10 cellular contexts compared by ENCODE assay signal in genomic region chr9:36878986-36879982, GRCh38.
DNase-seq lines count a peak whose midpoint lies in the region; ATAC-seq and TF ChIP-seq lines count a peak whose summit lies in the region.
"Had no signal": no experiment of that assay in that cellular context is flagged by ENCODE, and none has a peak within 500 bp of the region (broad histone marks: within the 10 kb centered on the region; RNA-seq: fewer than 3 reads in every experiment).

No MANE protein-coding gene starts in this region.

- WGBS in testis, 2 donors, result 83 to 87% methylated on average over 17 to 18 of the region's 18 CpGs

- H3K4me1 ChIP-seq in SJCRH30 (no peaks in the 10 kb centered on the region), testis (no peaks in the 10 kb centered on the region)

- intact Hi-C loops in activated naive CD4-positive, alpha-beta T cell treated with anti-CD3 and anti-CD28 coated beads for 36 hours (cut with micrococcal nuclease), result no loop called here
- intact Hi-C loops in testis (cut with DNase I; ENCODE audit: low total_unique reads), result no loop called here

- H3K4me3 Mint-ChIP-seq in activated naive CD4-positive, alpha-beta T cell treated with anti-CD3 and anti-CD28 coated beads for 36 hours, result no peak overlapping the region
- peak overlapping the region; percentile 35 to 64 for H3K4me3 Mint-ChIP-seq in stimulated activated naive B cell treated with anti-CD40 and anti-IgM and Interleukin-4, amounts not matched to agents 10 μg/mL and 1 μg/mL and 100 μg/mL, for 72 hours
- H3K4me3 Mint-ChIP-seq: activated naive CD8-positive, alpha-beta T cell treated with anti-CD3 and anti-CD28 coated beads, Interleukin-2, amount 10 ng/mL, durations not matched to agents 7 days and 5 days had no signal

- H3K27ac ChIP-seq in SJCRH30, result no peak overlapping the region
- no peak overlapping the region for H3K27ac ChIP-seq in testis
- H3K27ac ChIP-seq: neutrophil had no signal

- CTCF ChIA-PET in activated naive CD4-positive, alpha-beta T cell treated with anti-CD3 and anti-CD28 coated beads for 36 hours (lab: Charles Lee), result interaction anchor here (0.7 to 1.2 kb wide), 2 partner anchors 33 to 112 kb away, joined by 3 read pairs; no protein-coding TSS in a partner anchor

- no peak overlapping the region for H3K27ac Mint-ChIP-seq in activated naive CD4-positive, alpha-beta T cell treated with anti-CD3 and anti-CD28 coated beads for 36 hours
- H3K27ac Mint-ChIP-seq in stimulated activated naive B cell treated with anti-CD40 and anti-IgM and Interleukin-4, amounts not matched to agents 10 μg/mL and 1 μg/mL and 100 μg/mL, for 72 hours, result peak overlapping the region; percentile 94
- H3K27ac Mint-ChIP-seq: activated naive CD8-positive, alpha-beta T cell treated with anti-CD3 and anti-CD28 coated beads, Interleukin-2, amount 10 ng/mL, durations not matched to agents 7 days and 5 days had no signal

- H3K36me3 Mint-ChIP-seq in activated naive CD4-positive, alpha-beta T cell treated with anti-CD3 and anti-CD28 coated beads for 36 hours (ENCODE audit: low read depth), result no peaks in the 10 kb centered on the region
- peaks cover 72 to 79% of the 10 kb centered on the region in 2 donors for H3K36me3 Mint-ChIP-seq in stimulated activated naive B cell treated with anti-CD40 and anti-IgM and Interleukin-4, amounts not matched to agents 10 μg/mL and 1 μg/mL and 100 μg/mL, for 72 hours
- H3K36me3 Mint-ChIP-seq: activated naive CD8-positive, alpha-beta T cell treated with anti-CD3 and anti-CD28 coated beads, Interleukin-2, amount 10 ng/mL, durations not matched to agents 7 days and 5 days had no signal

- DNase-seq in activated naive CD4-positive, alpha-beta T cell treated with anti-CD3 and anti-CD28 coated beads for 36 hours, result peak; percentile 63
- DNase-seq in activated naive CD4-positive, alpha-beta T cell treated with anti-CD3 and anti-CD28 coated beads, Interleukin-2, amount 50 U/mL, for 16 hours, result no peak
- peak; percentile 52 for DNase-seq in stimulated activated naive B cell treated with anti-CD40 and anti-IgM and Interleukin-4, amounts not matched to agents 10 μg/mL and 1 μg/mL and 100 μg/mL, for 72 hours
- DNase-seq in SJCRH30 (no peak), testis (no peak)
- DNase-seq in stimulated activated CD4-positive, alpha-beta T cell treated with anti-CD3 and anti-CD28 coated beads, Interleukin-4, amount 100 ng/mL, for 24 hours, result no peak
- DNase-seq: activated naive CD8-positive, alpha-beta T cell treated with anti-CD3 and anti-CD28 coated beads, Interleukin-2, amount 10 ng/mL, durations not matched to agents 7 days and 5 days had no signal

- H3K4me1 Mint-ChIP-seq in activated naive CD4-positive, alpha-beta T cell treated with anti-CD3 and anti-CD28 coated beads for 36 hours (ENCODE audit: low read depth), result no peaks in the 10 kb centered on the region
- peaks cover 65 to 82% of the 10 kb centered on the region in 2 donors for H3K4me1 Mint-ChIP-seq in stimulated activated naive B cell treated with anti-CD40 and anti-IgM and Interleukin-4, amounts not matched to agents 10 μg/mL and 1 μg/mL and 100 μg/mL, for 72 hours
- H3K4me1 Mint-ChIP-seq: activated naive CD8-positive, alpha-beta T cell treated with anti-CD3 and anti-CD28 coated beads, Interleukin-2, amount 10 ng/mL, durations not matched to agents 7 days and 5 days had no signal

- H3K27me3 ChIP-seq in SJCRH30, result no peaks in the 10 kb centered on the region
- H3K27me3 ChIP-seq in testis, result no peaks in the 10 kb centered on the region

- H3K4me3 ChIP-seq in SJCRH30, result no peak overlapping the region
- no peak overlapping the region for H3K4me3 ChIP-seq in testis

- ATAC-seq in GM21717 (IDR thresholded peaks at IDR 0.05; ENCODE audit: unreplicated experiment) (peak; percentile 73), HG03469 (IDR thresholded peaks at IDR 0.05; ENCODE audit: unreplicated experiment) (peak; percentile 62)
- peak; percentile 86 to 89 for ATAC-seq in stimulated activated naive B cell treated with anti-CD40 and anti-IgM and Interleukin-4, amounts not matched to agents 10 μg/mL and 1 μg/mL and 100 μg/mL, for 72 hours (replicated peaks)

- H3K36me3 ChIP-seq in SJCRH30 (no peaks in the 10 kb centered on the region), testis (ENCODE audit: low read depth, missing control alignments) (no peaks in the 10 kb centered on the region)
- H3K36me3 ChIP-seq: neutrophil had no signal

- no peak for TF ChIP-seq POLR2A in testis (IDR thresholded peaks at IDR 0.05)

- no peaks in the 10 kb centered on the region for H3K9me3 Mint-ChIP-seq in activated naive CD4-positive, alpha-beta T cell treated with anti-CD3 and anti-CD28 coated beads for 36 hours
- H3K9me3 Mint-ChIP-seq in stimulated activated naive B cell treated with anti-CD40 and anti-IgM and Interleukin-4, amounts not matched to agents 10 μg/mL and 1 μg/mL and 100 μg/mL, for 72 hours, result no peaks in the 10 kb centered on the region
- H3K9me3 Mint-ChIP-seq: activated naive CD8-positive, alpha-beta T cell treated with anti-CD3 and anti-CD28 coated beads, Interleukin-2, amount 10 ng/mL, durations not matched to agents 7 days and 5 days had no signal

- no peaks in the 10 kb centered on the region for H3K9me3 ChIP-seq in SJCRH30 (replicated peaks)
- no peaks in the 10 kb centered on the region for H3K9me3 ChIP-seq in testis
- H3K9me3 ChIP-seq: neutrophil had no signal

- H3K27me3 Mint-ChIP-seq in activated naive CD4-positive, alpha-beta T cell treated with anti-CD3 and anti-CD28 coated beads for 36 hours (ENCODE audit: low read depth), result peaks cover 3% of the 10 kb centered on the region
- no peaks in the 10 kb centered on the region for H3K27me3 Mint-ChIP-seq in stimulated activated naive B cell treated with anti-CD40 and anti-IgM and Interleukin-4, amounts not matched to agents 10 μg/mL and 1 μg/mL and 100 μg/mL, for 72 hours

- no peak for TF ChIP-seq CTCF in testis (IDR thresholded peaks at IDR 0.05)

Comparison
In these comparisons a context has a peak if more than half of its experiments do, and no peak if none do; other contexts are left out.
1. DNase-seq: peak in activated naive CD4-positive, alpha-beta T cell treated with anti-CD3 and anti-CD28 coated beads for 36 hours (single experiment) and stimulated activated naive B cell treated with anti-CD40 and anti-IgM and Interleukin-4, amounts not matched to agents 10 μg/mL and 1 μg/mL and 100 μg/mL, for 72 hours (single experiment); none in activated naive CD4-positive, alpha-beta T cell treated with anti-CD3 and anti-CD28 coated beads, Interleukin-2, amount 50 U/mL, for 16 hours (single experiment), SJCRH30 (0 of 2), stimulated activated CD4-positive, alpha-beta T cell treated with anti-CD3 and anti-CD28 coated beads, Interleukin-4, amount 100 ng/mL, for 24 hours (single experiment) and testis (single experiment).
2. Peak in every context shown above with its lines, with median percentiles within 50 percentile points of each other: ATAC-seq.